ENCODE assay signal across 9 cellular contexts in genomic region chr6:54690596-54690995, GRCh38.
"Had no signal": no experiment of that assay in that cellular context is flagged by ENCODE, and none has a peak within 500 bp of the region (broad histone marks: within the 10 kb centered on the region; RNA-seq: fewer than 3 reads in every experiment).

No MANE protein-coding gene starts in this region.

- H3K9me3 ChIP-seq: HAP-1 had no signal

- H3K27ac ChIP-seq: HL-60, KMS-11 had no signal

- DNase-seq: H7, HFFc6, KBM-7 had no signal

- H2AFZ ChIP-seq: GM23338 had no signal

- H3K36me3 ChIP-seq: HAP-1 had no signal

- H3K4me2 ChIP-seq: GM23338, KMS-11 had no signal

- H3K4me3 ChIP-seq: GM23338, HAP-1 had no signal

- ATAC-seq: GM23338, HCT116, HepG2 had no signal

- H3K4me1 ChIP-seq: HAP-1 had no signal
